1 cellular context compared by ENCODE assay signal in the genomic region with DNA sequence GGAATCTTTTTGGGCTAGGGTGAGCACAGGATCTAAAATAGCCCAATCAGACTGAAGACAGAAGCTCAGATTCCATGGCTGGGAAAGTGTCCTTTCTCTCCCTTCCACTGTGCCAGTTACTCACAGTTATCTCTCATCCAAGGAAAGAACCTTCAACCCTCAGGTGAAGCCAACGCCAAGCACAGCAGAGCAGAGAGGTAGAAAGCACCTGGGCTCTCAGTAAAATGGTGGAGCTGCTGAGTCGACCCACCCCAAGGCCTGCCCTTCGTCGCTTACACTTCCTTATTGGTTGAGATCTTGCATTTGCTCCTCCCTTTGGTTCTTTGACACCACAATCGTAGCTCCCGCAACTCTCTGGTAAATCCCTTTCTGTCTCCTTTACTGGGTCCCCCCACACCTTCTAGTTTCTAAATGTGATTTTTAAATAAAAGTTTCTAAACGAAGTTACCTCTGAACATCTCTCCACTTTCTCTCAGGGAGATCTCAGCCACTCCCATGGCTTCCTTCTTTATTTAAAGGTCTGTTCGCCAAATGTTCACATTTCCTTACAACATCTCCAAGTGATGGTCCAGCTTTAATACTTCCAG.
TF ChIP-seq lines count a peak whose summit lies in the region.

No MANE protein-coding gene starts in this region.

TF ChIP-seq in WTC11, 78 proteins besides CTCF, POLR2A, EP300 and RAD21 (continued from another document):
- TF ChIP-seq RELA (CRISPR knock-in tag; IDR thresholded peaks at IDR 0.05; ENCODE audit: borderline replicate concordance), result no peak
